29 cellular contexts compared by ENCODE assay signal in the genomic region with DNA sequence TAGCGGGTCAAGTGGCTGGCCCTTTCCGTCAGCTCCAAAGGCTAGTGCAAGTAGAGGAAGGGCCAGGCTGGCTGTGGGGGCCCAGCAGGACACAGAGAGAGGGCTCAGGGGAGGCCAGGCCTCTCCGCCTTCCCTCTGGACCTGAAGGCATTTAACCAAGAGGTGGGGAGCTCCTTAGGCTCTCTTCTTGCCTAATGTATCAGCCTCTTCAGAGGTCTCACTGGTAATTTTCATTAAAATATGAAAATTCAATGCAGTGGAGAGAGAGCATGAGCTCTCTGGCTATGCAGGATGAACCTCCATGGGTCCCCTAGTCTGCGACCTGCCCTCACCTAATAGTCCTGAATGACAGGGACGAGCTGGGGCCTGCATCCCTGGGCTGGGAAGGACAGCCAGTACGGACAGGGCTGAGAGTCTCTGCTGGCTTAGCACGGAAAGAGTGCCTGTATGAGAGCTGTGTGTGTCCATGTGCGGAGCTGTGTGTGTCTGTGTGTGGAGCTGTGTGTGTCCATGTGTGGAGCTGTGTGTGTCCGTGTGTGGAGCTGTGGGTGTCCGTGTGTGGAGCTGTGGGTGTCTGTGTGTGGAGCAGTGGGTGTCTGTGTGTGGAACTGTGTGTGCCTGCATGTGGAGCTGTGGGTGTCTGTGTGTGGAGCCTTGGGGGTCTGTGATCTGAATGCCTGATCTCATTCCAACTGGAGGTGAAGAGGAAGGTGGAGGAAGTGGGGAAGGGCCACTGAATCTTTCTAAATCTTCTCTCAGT. TPM values are rescaled to one million over a fixed set of nuclear protein-coding genes. Genes with fewer than 3 reads are reported as not detected.
DNase-seq lines count a peak whose midpoint lies in the region; ATAC-seq and TF ChIP-seq lines count a peak whose summit lies in the region.
"Had no signal": no experiment of that assay in that cellular context is flagged by ENCODE, and none has a peak within 500 bp of the region (broad histone marks: within the 10 kb centered on the region; RNA-seq: fewer than 3 reads in every experiment).

No MANE protein-coding gene starts in this region.

- H3K4me3 ChIP-seq in HFF-Myc (replicated peaks; ENCODE audit: low read depth, low read length) (peak overlapping the region; percentile 1; the same call in 1 of the 2 replicates), endodermal cell (ENCODE audit: low read length) (no peak overlapping the region), neural progenitor cell (no peak overlapping the region), ascending aorta (no peak overlapping the region)
- H3K4me3 ChIP-seq: esophagus squamous epithelium, gastroesophageal sphincter, lung, upper lobe of left lung had no signal

- H3K27me3 ChIP-seq in CD4-positive, alpha-beta T cell (ENCODE audit: control insufficient read depth, insufficient read depth, low read length), result peaks cover 93% of the 10 kb centered on the region
- H3K27me3 ChIP-seq in endodermal cell (ENCODE audit: control insufficient read depth, insufficient read depth, low read length, poor library complexity, severe bottlenecking) (peaks cover 100% of the 10 kb centered on the region), neural progenitor cell (peaks cover 100% of the 10 kb centered on the region), ascending aorta (peaks cover 42% of the 10 kb centered on the region)

- H3K9ac ChIP-seq in endodermal cell (ENCODE audit: extremely low read depth, low read length, poor library complexity, severe bottlenecking) (no peak overlapping the region), neural progenitor cell (no peak overlapping the region)
- H3K9ac ChIP-seq: parathyroid adenoma had no signal

- peaks cover 40% of the 10 kb centered on the region for H3F3A ChIP-seq in neural progenitor cell (ENCODE audit: low read depth)

- peaks cover 24% of the 10 kb centered on the region for H3K4me1 Mint-ChIP-seq in CD4-positive, alpha-beta T cell (ENCODE audit: low read depth)
- peaks cover 25% of the 10 kb centered on the region for H3K4me1 Mint-ChIP-seq in endodermal cell
- H3K4me1 Mint-ChIP-seq in neural progenitor cell, result peaks cover 55% of the 10 kb centered on the region

- H3K4me3 Mint-ChIP-seq in CD4-positive, alpha-beta T cell, result peak overlapping the region; percentile 54
- H3K4me3 Mint-ChIP-seq in endodermal cell, result no peak overlapping the region
- H3K4me3 Mint-ChIP-seq in neural progenitor cell, result peak overlapping the region; percentile 64
- H3K4me3 Mint-ChIP-seq: HFFc6 had no signal

- no peak for DNase-seq in CD4-positive, alpha-beta T cell
- DNase-seq in HFF-Myc (ENCODE audit: extremely low read depth, low read depth) (no peak), endodermal cell (peak; percentile 52), neural progenitor cell (ENCODE audit: low spot score) (no peak), kidney tubule cell (ENCODE audit: low spot score) (no peak), ascending aorta (ENCODE audit: low spot score in 2 of 2) (no peak)
- DNase-seq: activated naive CD4-positive, alpha-beta T cell treated with anti-CD3 and anti-CD28 coated beads, Interleukin-2, amount 50 U/mL, for 16 hours; activated T-cell treated with anti-CD3 and anti-CD28 coated beads, Interleukin-2, amount 50 U/mL, for 48 hours; DMS153; effector memory CD4-positive, alpha-beta T cell; esophagus squamous epithelium; HFFc6; NCI-H1092; NCI-H2029; NCI-H226; NCI-H774; Right ventricle myocardium superior; stimulated activated CD8-positive, alpha-beta memory T cell treated with anti-CD3 and anti-CD28 coated beads, Interleukin-4, amount 100 ng/mL, for 48 hours; upper lobe of left lung had no signal

- H3K27ac Mint-ChIP-seq in CD4-positive, alpha-beta T cell, result no peak overlapping the region
- H3K27ac Mint-ChIP-seq in endodermal cell (no peak overlapping the region), neural progenitor cell (no peak overlapping the region)
- H3K27ac Mint-ChIP-seq: CD14-positive monocyte, HFFc6 had no signal

- peaks cover 81% of the 10 kb centered on the region for H4K20me1 ChIP-seq in neural progenitor cell (ENCODE audit: low read depth)

- POLR2A ChIA-PET in CD4-positive, alpha-beta T cell (lab: Charles Lee), result no interaction called here

- H2AFZ ChIP-seq in neural progenitor cell (replicated peaks), result no peak overlapping the region
- H2AFZ ChIP-seq: parathyroid adenoma had no signal

- CTCF ChIA-PET in CD4-positive, alpha-beta T cell (lab: Charles Lee), result no interaction called here

- H3K4me2 ChIP-seq in neural progenitor cell, result no peak overlapping the region

- no peaks in the 10 kb centered on the region for H3K36me3 ChIP-seq in endodermal cell (ENCODE audit: control insufficient read depth, insufficient read depth, low read length)
- H3K36me3 ChIP-seq in neural progenitor cell, result no peaks in the 10 kb centered on the region
- no peaks in the 10 kb centered on the region for H3K36me3 ChIP-seq in ascending aorta
- H3K36me3 ChIP-seq: esophagus squamous epithelium, gastroesophageal sphincter, upper lobe of left lung had no signal

- no peaks in the 10 kb centered on the region for H3K79me2 ChIP-seq in neural progenitor cell (ENCODE audit: low read depth)
- H3K79me2 ChIP-seq: parathyroid adenoma had no signal

- H3K9me3 ChIP-seq in CD4-positive, alpha-beta T cell (ENCODE audit: control insufficient read depth, low read length), result no peaks in the 10 kb centered on the region
- no peaks in the 10 kb centered on the region for H3K9me3 ChIP-seq in endodermal cell (ENCODE audit: control insufficient read depth, low read length)
- no peaks in the 10 kb centered on the region for H3K9me3 ChIP-seq in neural progenitor cell (ENCODE audit: low read depth)
- H3K9me3 ChIP-seq in ascending aorta, result no peaks in the 10 kb centered on the region
- H3K9me3 ChIP-seq: esophagus squamous epithelium, upper lobe of left lung had no signal

- ATAC-seq in CD4-positive, alpha-beta T cell (ENCODE audit: poor library complexity), result no peak
- no peak for ATAC-seq in HG02970 (IDR thresholded peaks at IDR 0.05; ENCODE audit: low FRiP score, unreplicated experiment)
- ATAC-seq: gastroesophageal sphincter had no signal

- no peak overlapping the region for H3K27ac ChIP-seq in CD4-positive, alpha-beta T cell (ENCODE audit: low read depth, low read length)
- no peak overlapping the region for H3K27ac ChIP-seq in endodermal cell (ENCODE audit: low read depth, low read length)
- no peak overlapping the region for H3K27ac ChIP-seq in neural progenitor cell
- no peak overlapping the region for H3K27ac ChIP-seq in ascending aorta
- H3K27ac ChIP-seq: esophagus squamous epithelium, gastroesophageal sphincter, parathyroid adenoma, upper lobe of left lung had no signal

- H3K27me3 Mint-ChIP-seq in CD4-positive, alpha-beta T cell, result peaks cover 94% of the 10 kb centered on the region
- H3K27me3 Mint-ChIP-seq in endodermal cell (ENCODE audit: insufficient read depth), result peaks cover 100% of the 10 kb centered on the region
- H3K27me3 Mint-ChIP-seq in neural progenitor cell (ENCODE audit: insufficient read depth, low read depth), result peaks cover 89% of the 10 kb centered on the region

- no peak for TF ChIP-seq CTCF in CD4-positive, alpha-beta T cell (IDR thresholded peaks at IDR 0.05)
- TF ChIP-seq CTCF in HFF-Myc (IDR thresholded peaks at IDR 0.05; ENCODE audit: low read depth, low read length, missing control alignments) (no peak), endodermal cell (conservative IDR thresholded peaks at IDR 0.05) (no peak), neural progenitor cell (IDR thresholded peaks at IDR 0.05) (no peak), ascending aorta (IDR thresholded peaks at IDR 0.05) (no peak)

- no peaks in the 10 kb centered on the region for H3K9me3 Mint-ChIP-seq in CD4-positive, alpha-beta T cell
- no peaks in the 10 kb centered on the region for H3K9me3 Mint-ChIP-seq in endodermal cell
- peaks cover 10% of the 10 kb centered on the region for H3K9me3 Mint-ChIP-seq in neural progenitor cell
- H3K9me3 Mint-ChIP-seq: HFFc6 had no signal

- H3K4me1 ChIP-seq in endodermal cell (ENCODE audit: control insufficient read depth, insufficient read depth, low read length) (no peaks in the 10 kb centered on the region), neural progenitor cell (peaks cover 41% of the 10 kb centered on the region), ascending aorta (peaks cover 7 to 31% of the 10 kb centered on the region in 2 donors)
- H3K4me1 ChIP-seq: parathyroid adenoma had no signal

- no peaks in the 10 kb centered on the region for H3K36me3 Mint-ChIP-seq in CD4-positive, alpha-beta T cell (ENCODE audit: low read depth)
- H3K36me3 Mint-ChIP-seq in endodermal cell (ENCODE audit: low read depth) (no peaks in the 10 kb centered on the region), neural progenitor cell (peaks cover 1% of the 10 kb centered on the region)

- intact Hi-C loops in CD4-positive, alpha-beta T cell (cut with DNase I, micrococcal nuclease), result no loop called here
- intact Hi-C loops in ascending aorta (cut with DNase I), result no loop called here

- 60 to 63% methylated on average over 6 to 10 of the region's 10 CpGs for WGBS in endodermal cell (ENCODE audit: insufficient coverage in 1 of 2, insufficient read length in 1 of 2), 2 experiments

RNA-seq across cellular contexts. Expression of a gene that starts 2.4 kb away (rescaled TPM):
- not detected for total RNA-seq in CD4-positive, alpha-beta T cell
- total RNA-seq in endodermal cell (not detected), neural progenitor cell (ENCODE audit: low replicate concordance) (not detected in 2 replicates), ascending aorta (not detected)
- 0.43 TPM for polyA plus RNA-seq in endodermal cell (2013, experiment 1 of 2)
- 0.33 TPM for polyA plus RNA-seq in endodermal cell (2013, experiment 2 of 2)
- total RNA-seq: activated CD8-positive, alpha-beta memory T cell treated with anti-CD3 and anti-CD28 coated beads for 36 hours; esophagus squamous epithelium; kidney epithelial cell; LHCN-M2; OCI-LY7; upper lobe of left lung had no signal
- polyA plus RNA-seq: AG04450, CD14-positive monocyte had no signal
